In genomic region chr9:36023260-36024048, GRCh38 we compare ENCODE assay signal across 8 cellular contexts. TPM values are rescaled to one million over a fixed set of nuclear protein-coding genes. Genes with fewer than 3 reads are reported as not detected.
DNase-seq lines count a peak whose midpoint lies in the region; ATAC-seq and TF ChIP-seq lines count a peak whose summit lies in the region.

No MANE protein-coding gene starts in this region.

- H3K27ac ChIP-seq in HEK293 (ENCODE audit: extremely low read depth, low read depth, low read length): no peak overlapping the region
- no peak overlapping the region for H3K27ac ChIP-seq in mesenchymal stem cell (ENCODE audit: low read length, poor library complexity, severe bottlenecking)

- no peaks in the 10 kb centered on the region for H3K27me3 Mint-ChIP-seq in activated CD8-positive, alpha-beta T cell treated with anti-CD3 and anti-CD28 coated beads for 36 hours
- H3K27me3 Mint-ChIP-seq in effector memory CD8-positive, alpha-beta T cell: peaks cover 0 to 46% of the 10 kb centered on the region in 2 donors

- peak; percentile 63; the same call in 1 of the 2 replicates for TF ChIP-seq CTCF in HEK293 (tag by site-specific recombination; IDR thresholded peaks at IDR 0.05)
- TF ChIP-seq CTCF in activated CD8-positive, alpha-beta T cell treated with anti-CD3 and anti-CD28 coated beads for 36 hours (IDR thresholded peaks at IDR 0.05): peak; percentile 89

- H3K36me3 ChIP-seq in HEK293 (ENCODE audit: control insufficient read depth in 2 of 2, insufficient read depth in 1 of 2, low read length in 2 of 2): no peaks in the 10 kb centered on the region
- no peaks in the 10 kb centered on the region for H3K36me3 ChIP-seq in mesenchymal stem cell (ENCODE audit: control insufficient read depth in 1 of 2, insufficient read depth in 2 of 2, low read depth in 1 of 2, low read length in 2 of 2)

- H3K4me1 Mint-ChIP-seq in activated CD8-positive, alpha-beta T cell treated with anti-CD3 and anti-CD28 coated beads for 36 hours (ENCODE audit: low read depth): no peaks in the 10 kb centered on the region
- H3K4me1 Mint-ChIP-seq in effector memory CD8-positive, alpha-beta T cell (ENCODE audit: low read depth in 2 of 2): peaks cover 0 to 3% of the 10 kb centered on the region in 2 donors

- no peak overlapping the region for H2BK15ac ChIP-seq in mesenchymal stem cell (ENCODE audit: low read depth, poor library complexity, severe bottlenecking)

- no peaks in the 10 kb centered on the region for H3K79me1 ChIP-seq in mesenchymal stem cell (replicated peaks; ENCODE audit: low read length, poor library complexity, severe bottlenecking)

- H3K9me3 ChIP-seq in HEK293 (ENCODE audit: control insufficient read depth, insufficient read depth, low read depth, low read length): no peaks in the 10 kb centered on the region
- no peaks in the 10 kb centered on the region for H3K9me3 ChIP-seq in mesenchymal stem cell (ENCODE audit: control insufficient read depth, low read length)

- H3K18ac ChIP-seq in mesenchymal stem cell (ENCODE audit: low read depth in 1 of 2, low read length in 2 of 2): no peak overlapping the region

- no peak overlapping the region for H3K14ac ChIP-seq in mesenchymal stem cell (ENCODE audit: low read length in 2 of 2)

- DNase-seq in CD1c-positive myeloid dendritic cell (ENCODE audit: extremely low spot score) (peak; percentile 63), NCI-H748 (lab: John Stamatoyannopoulos, UW; ENCODE audit: unreplicated experiment) (peak; percentile 69), mesenchymal stem cell (peak; percentile 61)
- peak; percentile 78 for DNase-seq in activated CD8-positive, alpha-beta T cell treated with anti-CD3 and anti-CD28 coated beads for 36 hours
- DNase-seq in effector memory CD8-positive, alpha-beta T cell: peak; percentile 43 to 57 (median 50)
- DNase-seq in stimulated activated CD8-positive, alpha-beta memory T cell treated with anti-CD3 and anti-CD28 coated beads, Interleukin-4, amount 100 ng/mL, for 4 hours (ENCODE audit: low read depth in 2 of 2, low spot score in 1 of 2): peak; percentile 2 to 28

- H3K9me3 Mint-ChIP-seq in activated CD8-positive, alpha-beta T cell treated with anti-CD3 and anti-CD28 coated beads for 36 hours: no peaks in the 10 kb centered on the region
- H3K9me3 Mint-ChIP-seq in effector memory CD8-positive, alpha-beta T cell: no peaks in the 10 kb centered on the region

- no peak overlapping the region for H3K27ac Mint-ChIP-seq in activated CD8-positive, alpha-beta T cell treated with anti-CD3 and anti-CD28 coated beads for 36 hours
- H3K27ac Mint-ChIP-seq in effector memory CD8-positive, alpha-beta T cell: no peak overlapping the region

- H3K4me3 ChIP-seq in HEK293 (ENCODE audit: low read depth, low read length) (no peak overlapping the region), mesenchymal stem cell (ENCODE audit: insufficient read depth in 1 of 2, low read depth in 1 of 2, low read length in 2 of 2) (no peak overlapping the region)

- no peak overlapping the region for H3K4ac ChIP-seq in mesenchymal stem cell (ENCODE audit: low read depth in 1 of 2, low read length in 2 of 2)

- POLR2A ChIA-PET in HEK293 (lab: Yijun Ruan, JAX): interaction anchor here (0.7 to 1.8 kb wide), 3 partner anchors 13 to 167 kb away, joined by 3 to 6 read pairs (median 3); partner anchors contain the start of gene RECK
- POLR2A ChIA-PET in activated CD8-positive, alpha-beta T cell treated with anti-CD3 and anti-CD28 coated beads for 36 hours (lab: Charles Lee): interaction anchor here (0.6 kb wide), 1 partner anchor 240 kb away, joined by 4 read pairs; no protein-coding TSS in a partner anchor

- H2AK5ac ChIP-seq in mesenchymal stem cell (ENCODE audit: low read length, severe bottlenecking): no peak overlapping the region

- no peak overlapping the region for H2AFZ ChIP-seq in mesenchymal stem cell (ENCODE audit: low read depth, low read length)

- H3K9ac ChIP-seq in mesenchymal stem cell (ENCODE audit: low read length): no peak overlapping the region

- H2BK12ac ChIP-seq in mesenchymal stem cell (ENCODE audit: low read length in 2 of 2): no peak overlapping the region

- H4K91ac ChIP-seq in mesenchymal stem cell (ENCODE audit: low read length): no peak overlapping the region

- no peak overlapping the region for H3K4me3 Mint-ChIP-seq in activated CD8-positive, alpha-beta T cell treated with anti-CD3 and anti-CD28 coated beads for 36 hours
- no peak overlapping the region for H3K4me3 Mint-ChIP-seq in effector memory CD8-positive, alpha-beta T cell

- peak overlapping the region; percentile 71 for H4K8ac ChIP-seq in mesenchymal stem cell (ENCODE audit: low read length)

- no peaks in the 10 kb centered on the region for H3K4me1 ChIP-seq in HEK293 (ENCODE audit: control insufficient read depth, insufficient read depth, low read length)
- H3K4me1 ChIP-seq in mesenchymal stem cell (ENCODE audit: control insufficient read depth, insufficient read depth, low read depth, low read length): no peaks in the 10 kb centered on the region

- H3K27me3 ChIP-seq in mesenchymal stem cell (ENCODE audit: control insufficient read depth in 1 of 2, insufficient read depth in 1 of 2, low read length in 2 of 2): no peaks in the 10 kb centered on the region

- H3K4me2 ChIP-seq in mesenchymal stem cell (ENCODE audit: low read length, poor library complexity, severe bottlenecking): no peak overlapping the region

- H2BK5ac ChIP-seq in mesenchymal stem cell (ENCODE audit: low read depth, low read length, poor library complexity, severe bottlenecking): no peak overlapping the region

- CTCF ChIA-PET in HEK293 (lab: Yijun Ruan, JAX): interaction anchor here (0.6 to 7.7 kb wide), 40 partner anchors 8 to 546 kb away, joined by 3 to 104 read pairs (median 4); partner anchors contain the start of genes OR2S2 and RECK
- CTCF ChIA-PET in activated CD8-positive, alpha-beta T cell treated with anti-CD3 and anti-CD28 coated beads for 36 hours (lab: Charles Lee): interaction anchor here (0.6 to 8.2 kb wide), 44 partner anchors 8 to 327 kb away, joined by 3 to 136 read pairs (median 4); partner anchors contain the start of genes OR2S2 and RECK

- intact Hi-C loops in activated CD8-positive, alpha-beta T cell treated with anti-CD3 and anti-CD28 coated beads for 36 hours (cut with micrococcal nuclease): loop anchor here (5.0 kb wide), 1 partner anchor 66 kb away; the partner anchor contains the start of gene OR2S2

- H3K36me3 Mint-ChIP-seq in activated CD8-positive, alpha-beta T cell treated with anti-CD3 and anti-CD28 coated beads for 36 hours (ENCODE audit: low read depth): no peaks in the 10 kb centered on the region
- peaks cover 3% of the 10 kb centered on the region for H3K36me3 Mint-ChIP-seq in effector memory CD8-positive, alpha-beta T cell (ENCODE audit: insufficient read depth)

- 45% methylated on average over 13 of the region's 13 CpGs for WGBS in mesenchymal stem cell

- ATAC-seq in activated CD8-positive, alpha-beta T cell treated with anti-CD3 and anti-CD28 coated beads for 36 hours: peak; percentile 75
- peak; percentile 75 for ATAC-seq in effector memory CD8-positive, alpha-beta T cell (replicated peaks)
- no peak for ATAC-seq in GM21381 (IDR thresholded peaks at IDR 0.05; ENCODE audit: unreplicated experiment)

- no peak overlapping the region for H2BK120ac ChIP-seq in mesenchymal stem cell (ENCODE audit: low read depth, low read length)

- H3K23ac ChIP-seq in mesenchymal stem cell (ENCODE audit: low read length in 2 of 2): no peak overlapping the region

TF ChIP-seq in HEK293, 187 proteins besides CTCF, POLR2A, EP300 and RAD21:
- TF ChIP-seq ZNF391 (tag by site-specific recombination; IDR thresholded peaks at IDR 0.05; ENCODE audit: borderline replicate concordance, low read depth): no peak
- TF ChIP-seq ZNF654 (tag by site-specific recombination; IDR thresholded peaks at IDR 0.05; ENCODE audit: low read depth): peak; percentile 75
- peak; percentile 70 for TF ChIP-seq ZNF2 (tag by site-specific recombination; IDR thresholded peaks at IDR 0.05)

RNA-seq across cellular contexts. Expression of gene RECK, which starts 13.3 kb away (rescaled TPM):
- 1 to 10 TPM; 5.3 to 6.5 TPM for total RNA-seq in activated CD8-positive, alpha-beta T cell treated with anti-CD3 and anti-CD28 coated beads for 36 hours
- 21.6 TPM for polyA plus RNA-seq in mesenchymal stem cell (2013, experiment 1 of 2)
- 22.2 TPM for polyA plus RNA-seq in mesenchymal stem cell (2013, experiment 2 of 2)

Comparison
In these comparisons a context has a peak if more than half of its experiments do, and no peak if none do; other contexts are left out.
1. DNase-seq: peak in every context shown above with its lines; median percentile 78 in activated CD8-positive, alpha-beta T cell treated with anti-CD3 and anti-CD28 coated beads for 36 hours; 69 in NCI-H748; 63 in CD1c-positive myeloid dendritic cell; 61 in mesenchymal stem cell; 50 in effector memory CD8-positive, alpha-beta T cell; 15 in stimulated activated CD8-positive, alpha-beta memory T cell treated with anti-CD3 and anti-CD28 coated beads, Interleukin-4, amount 100 ng/mL, for 4 hours.